ENCODE assay signal across 13 cellular contexts in genomic region chr20:17896771-17897369, GRCh38.
DNase-seq lines count a peak whose midpoint lies in the region; ATAC-seq and TF ChIP-seq lines count a peak whose summit lies in the region.
"Had no signal": no experiment of that assay in that cellular context is flagged by ENCODE, and none has a peak within 500 bp of the region (broad histone marks: within the 10 kb centered on the region; RNA-seq: fewer than 3 reads in every experiment).

No MANE protein-coding gene starts in this region.

- H3K4me3 Mint-ChIP-seq in neural progenitor cell, result no peak overlapping the region
- no peak overlapping the region for H3K4me3 Mint-ChIP-seq in endodermal cell
- H3K4me3 Mint-ChIP-seq: CD8-positive, alpha-beta T cell had no signal

- peaks cover 14% of the 10 kb centered on the region for H3K9me3 Mint-ChIP-seq in neural progenitor cell
- H3K9me3 Mint-ChIP-seq in endodermal cell, result peaks cover 5% of the 10 kb centered on the region
- H3K9me3 Mint-ChIP-seq: activated T-cell treated with anti-CD3 and anti-CD28 coated beads, Interleukin-2, amount 50 U/mL, for 4 hours; CD8-positive, alpha-beta T cell; immature natural killer cell had no signal

- H3K79me2 ChIP-seq in neural progenitor cell (ENCODE audit: low read depth), result no peaks in the 10 kb centered on the region

- peak; percentile 33 for DNase-seq in GM12864 (ENCODE audit: low read depth)
- peak; percentile 28 for DNase-seq in RPMI8226
- DNase-seq in neural progenitor cell (ENCODE audit: low spot score), result no peak
- no peak for DNase-seq in NCI-H187 (lab: John Stamatoyannopoulos, UW)
- no peak for DNase-seq in endodermal cell
- DNase-seq: activated T-cell treated with anti-CD3 and anti-CD28 coated beads, Interleukin-2, amount 50 U/mL, for 4 hours; CD8-positive, alpha-beta T cell; immature natural killer cell; NCI-H446; SW 1271 had no signal

- H3K27ac ChIP-seq in muscle layer of colon (ENCODE audit: low read depth, low read length) (peak overlapping the region; percentile 67), neural progenitor cell (no peak overlapping the region), endodermal cell (ENCODE audit: low read depth, low read length) (no peak overlapping the region)

- no peak overlapping the region for H3K4me2 ChIP-seq in neural progenitor cell

- H3K4me3 ChIP-seq in GM12864 (ENCODE audit: low read depth, low read length), result no peak overlapping the region
- no peak overlapping the region for H3K4me3 ChIP-seq in muscle layer of colon (ENCODE audit: low read depth in 1 of 2, low read length in 2 of 2)
- no peak overlapping the region for H3K4me3 ChIP-seq in neural progenitor cell
- no peak overlapping the region for H3K4me3 ChIP-seq in endodermal cell (ENCODE audit: low read length)

- peaks cover 12% of the 10 kb centered on the region for H3K27me3 Mint-ChIP-seq in neural progenitor cell (ENCODE audit: insufficient read depth, low read depth)
- peaks cover 3% of the 10 kb centered on the region for H3K27me3 Mint-ChIP-seq in endodermal cell (ENCODE audit: insufficient read depth)

- peak; percentile 33 for ATAC-seq in GM21723 (IDR thresholded peaks at IDR 0.05; ENCODE audit: unreplicated experiment)
- ATAC-seq in HG02852 (IDR thresholded peaks at IDR 0.05; ENCODE audit: unreplicated experiment), result no peak
- ATAC-seq: activated T-cell treated with anti-CD3 and anti-CD28 coated beads, Interleukin-2, amount 50 U/mL, for 4 hours; CD8-positive, alpha-beta T cell had no signal

- H3K36me3 Mint-ChIP-seq in neural progenitor cell (no peaks in the 10 kb centered on the region), endodermal cell (ENCODE audit: low read depth) (no peaks in the 10 kb centered on the region)
- H3K36me3 Mint-ChIP-seq: CD8-positive, alpha-beta T cell had no signal

- peaks cover 18% of the 10 kb centered on the region for H3K4me1 Mint-ChIP-seq in neural progenitor cell
- H3K4me1 Mint-ChIP-seq in endodermal cell, result peaks cover 15% of the 10 kb centered on the region

- no peaks in the 10 kb centered on the region for H4K20me1 ChIP-seq in neural progenitor cell (ENCODE audit: low read depth)

- H3F3A ChIP-seq in neural progenitor cell (ENCODE audit: low read depth), result no peaks in the 10 kb centered on the region

- WGBS in endodermal cell (ENCODE audit: insufficient coverage in 1 of 2, insufficient read length in 1 of 2), 2 experiments, result 83 to 86% methylated on average over 1 to 3 of the region's 3 CpGs

- H3K27ac Mint-ChIP-seq in neural progenitor cell (no peak overlapping the region), endodermal cell (no peak overlapping the region)
- H3K27ac Mint-ChIP-seq: CD8-positive, alpha-beta T cell; immature natural killer cell had no signal

- H3K27me3 ChIP-seq in muscle layer of colon (ENCODE audit: control insufficient read depth in 1 of 2, insufficient read depth in 2 of 2, low read length in 2 of 2) (no peaks in the 10 kb centered on the region), neural progenitor cell (no peaks in the 10 kb centered on the region), endodermal cell (ENCODE audit: control insufficient read depth, insufficient read depth, low read length, poor library complexity, severe bottlenecking) (no peaks in the 10 kb centered on the region)

- peaks cover 18% of the 10 kb centered on the region for H3K4me1 ChIP-seq in muscle layer of colon (ENCODE audit: insufficient read depth, low read length)
- no peaks in the 10 kb centered on the region for H3K4me1 ChIP-seq in neural progenitor cell
- H3K4me1 ChIP-seq in endodermal cell (ENCODE audit: control insufficient read depth, insufficient read depth, low read length), result peaks cover 3% of the 10 kb centered on the region

- no peak for TF ChIP-seq CTCF in GM12864 (IDR thresholded peaks at IDR 0.05; ENCODE audit: low read depth, low read length, missing control alignments)
- no peak for TF ChIP-seq CTCF in neural progenitor cell (IDR thresholded peaks at IDR 0.05)
- no peak for TF ChIP-seq CTCF in endodermal cell (conservative IDR thresholded peaks at IDR 0.05)

- H3K9me3 ChIP-seq in muscle layer of colon (ENCODE audit: low read length) (no peaks in the 10 kb centered on the region), neural progenitor cell (ENCODE audit: low read depth) (no peaks in the 10 kb centered on the region), endodermal cell (ENCODE audit: control insufficient read depth, low read length) (no peaks in the 10 kb centered on the region)

- no peaks in the 10 kb centered on the region for H3K36me3 ChIP-seq in muscle layer of colon (ENCODE audit: insufficient read depth, low read length)
- no peaks in the 10 kb centered on the region for H3K36me3 ChIP-seq in neural progenitor cell
- H3K36me3 ChIP-seq in endodermal cell (ENCODE audit: control insufficient read depth, insufficient read depth, low read length), result no peaks in the 10 kb centered on the region

- H3K9ac ChIP-seq in muscle layer of colon (ENCODE audit: low read length), result no peak overlapping the region
- H3K9ac ChIP-seq in neural progenitor cell, result no peak overlapping the region
- H3K9ac ChIP-seq in endodermal cell (ENCODE audit: extremely low read depth, low read length, poor library complexity, severe bottlenecking), result no peak overlapping the region

- H2AFZ ChIP-seq in neural progenitor cell (replicated peaks), result no peak overlapping the region

Comparison
In these comparisons a context has a peak if more than half of its experiments do, and no peak if none do; other contexts are left out.
1. DNase-seq: peak in GM12864 (single experiment) and RPMI8226 (single experiment); none in neural progenitor cell (single experiment), NCI-H187 (0 of 2) and endodermal cell (single experiment).